Comparison of ENCODE assay signal across 8 cellular contexts in the genomic region with DNA sequence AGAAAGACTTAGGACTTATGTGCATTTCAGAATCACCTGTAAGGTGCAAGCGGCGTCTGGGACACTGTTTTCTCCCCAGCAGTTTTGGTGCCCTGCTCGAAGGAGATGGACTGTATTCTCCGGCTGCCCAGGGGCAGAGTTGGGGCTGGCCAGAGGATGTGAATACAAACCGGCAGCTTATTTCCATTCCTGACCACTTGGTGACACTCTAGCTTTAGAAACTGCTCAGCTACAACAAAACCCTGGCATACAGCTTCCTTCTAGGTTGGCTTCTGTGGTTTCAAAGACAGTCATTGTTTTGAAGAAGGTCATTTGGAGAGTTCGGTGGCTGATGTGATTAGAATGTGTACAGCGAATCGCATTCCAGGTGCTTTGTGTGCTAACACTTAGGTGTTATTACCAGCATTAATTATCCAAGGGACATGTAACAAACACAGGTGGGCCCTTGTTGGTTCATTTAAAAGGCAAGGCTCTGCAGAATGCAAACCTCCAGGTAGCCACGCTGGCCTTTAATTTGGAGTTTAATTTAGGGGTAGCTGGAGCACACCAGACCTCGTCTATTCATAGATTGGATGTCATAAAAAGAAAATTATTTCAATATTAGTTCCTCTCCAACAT.
DNase-seq lines count a peak whose midpoint lies in the region; ATAC-seq and TF ChIP-seq lines count a peak whose summit lies in the region.

No MANE protein-coding gene starts in this region.

- no peaks in the 10 kb centered on the region for H3K36me3 Mint-ChIP-seq in WTC11

- ATAC-seq in GM18873 (IDR thresholded peaks at IDR 0.05; ENCODE audit: low FRiP score, unreplicated experiment) (peak; percentile 97), HG03039 (IDR thresholded peaks at IDR 0.05; ENCODE audit: unreplicated experiment) (peak; percentile 90), WTC11 (peak; percentile 99)

- TF ChIP-seq CTCF in C4-2B (conservative IDR thresholded peaks at IDR 0.05): peak; percentile 84
- 0 out of 2 replicates have a peak, but pooled peaks have one; percentile 27 for TF ChIP-seq CTCF in WTC11 (IDR thresholded peaks at IDR 0.05)

- peaks cover 9% of the 10 kb centered on the region for H3K4me1 Mint-ChIP-seq in WTC11

- no peak overlapping the region for H3K4me3 Mint-ChIP-seq in WTC11

- no peaks in the 10 kb centered on the region for H3K27me3 Mint-ChIP-seq in WTC11 (ENCODE audit: low read depth)

- POLR2A ChIA-PET in WTC11 (lab: Charles Lee): interaction anchor here (0.7 kb wide), 1 partner anchor 259 kb away, joined by 3 read pairs; the partner anchor contains the start of gene CCNG1

- H3K27ac Mint-ChIP-seq in WTC11: no peak overlapping the region; the same call in 1 of the 2 replicates

- DNase-seq in NCI-H2029 treated with DMSO at 0.1 percent for 48 hours (lab: John Stamatoyannopoulos, UW) (peak; percentile 61), WTC11 (ENCODE audit: low spot score) (peak; percentile 53), glomerular visceral epithelial cell (ENCODE audit: extremely low spot score) (peak; percentile 59), pons (ENCODE audit: low spot score) (peak; percentile 88)
- DNase-seq in NK-92 treated with Interleukin-12 subunit alpha and Interleukin-12 subunit beta, amount 100 ng/mL, for 24 hours (lab: John Stamatoyannopoulos, UW): no peak

- CTCF ChIA-PET in WTC11 (lab: Charles Lee): interaction anchor here (0.6 to 2.1 kb wide), 12 partner anchors 10 to 808 kb away, joined by 3 to 15 read pairs (median 3); no protein-coding TSS in a partner anchor

- H3K9me3 Mint-ChIP-seq in WTC11: no peaks in the 10 kb centered on the region

- H3K27ac ChIP-seq in C4-2B: no peak overlapping the region

TF ChIP-seq in WTC11, 78 proteins besides CTCF, POLR2A, EP300 and RAD21:
- TF ChIP-seq ZBTB21 (CRISPR knock-in tag; IDR thresholded peaks at IDR 0.05; ENCODE audit: borderline replicate concordance) (no peak), E2F1 (CRISPR knock-in tag; IDR thresholded peaks at IDR 0.05) (no peak), ZNF263 (CRISPR knock-in tag; IDR thresholded peaks at IDR 0.05; ENCODE audit: low read depth) (no peak), PRDM15 (CRISPR knock-in tag; IDR thresholded peaks at IDR 0.05) (peak; percentile 76; the same call in 1 of the 2 replicates), FOXK1 (CRISPR knock-in tag; IDR thresholded peaks at IDR 0.05) (no peak), TEAD1 (CRISPR knock-in tag; IDR thresholded peaks at IDR 0.05) (0 out of 2 replicates have a peak, but pooled peaks have one; percentile 28)
TF ChIP-seq in WTC11: peak in this region for 2.
